In the genomic region with DNA sequence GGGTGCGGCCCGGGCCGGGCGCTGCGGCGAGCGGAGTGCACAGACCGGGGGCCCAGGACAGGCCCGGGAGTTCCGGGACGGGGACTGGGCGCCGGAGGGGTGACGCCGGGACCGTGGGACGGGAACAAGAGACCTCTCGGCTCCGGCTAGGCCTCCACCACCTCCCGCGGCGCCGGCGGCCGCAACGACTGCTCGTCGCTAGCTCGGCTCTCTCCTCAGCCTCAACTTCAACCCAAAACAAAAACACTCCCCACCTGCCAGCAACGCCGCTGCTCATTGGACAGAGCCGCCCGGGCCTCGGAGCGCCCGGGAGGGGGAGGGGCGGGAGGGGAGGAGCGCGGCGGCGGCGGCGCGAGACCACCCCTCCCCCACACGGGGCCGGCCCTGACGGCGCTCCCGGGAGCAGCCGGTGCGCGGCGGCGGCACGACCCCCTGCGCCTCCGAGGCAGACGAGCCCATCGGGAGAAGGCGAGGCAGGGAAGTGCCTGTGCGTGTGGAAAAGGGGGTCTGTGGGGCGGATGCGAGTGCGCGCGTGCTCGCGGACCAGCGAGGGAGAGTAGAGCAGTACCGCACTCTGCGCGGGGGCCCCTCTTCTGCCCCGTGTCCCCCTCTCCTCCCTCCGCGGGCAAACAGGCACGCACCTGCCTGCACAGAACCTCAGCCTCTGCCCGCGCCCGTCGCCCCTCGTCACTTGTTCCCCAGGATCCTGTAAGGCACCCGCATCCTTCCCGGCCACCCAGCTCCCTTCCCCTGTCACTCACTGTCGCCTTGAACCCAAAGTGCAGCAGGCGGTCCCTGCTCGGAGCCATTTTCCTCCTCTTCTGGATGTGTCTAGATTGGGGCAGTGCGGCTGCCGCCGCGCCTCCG, we compare ENCODE assay signal across 8 cellular contexts. TPM values are rescaled to one million over a fixed set of nuclear protein-coding genes. Genes with fewer than 3 reads are reported as not detected.
DNase-seq lines count a peak whose midpoint lies in the region; ATAC-seq and TF ChIP-seq lines count a peak whose summit lies in the region.

A gene with protein sequence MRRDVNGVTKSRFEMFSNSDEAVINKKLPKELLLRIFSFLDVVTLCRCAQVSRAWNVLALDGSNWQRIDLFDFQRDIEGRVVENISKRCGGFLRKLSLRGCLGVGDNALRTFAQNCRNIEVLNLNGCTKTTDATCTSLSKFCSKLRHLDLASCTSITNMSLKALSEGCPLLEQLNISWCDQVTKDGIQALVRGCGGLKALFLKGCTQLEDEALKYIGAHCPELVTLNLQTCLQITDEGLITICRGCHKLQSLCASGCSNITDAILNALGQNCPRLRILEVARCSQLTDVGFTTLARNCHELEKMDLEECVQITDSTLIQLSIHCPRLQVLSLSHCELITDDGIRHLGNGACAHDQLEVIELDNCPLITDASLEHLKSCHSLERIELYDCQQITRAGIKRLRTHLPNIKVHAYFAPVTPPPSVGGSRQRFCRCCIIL (minus strand): TSS at position 215 of the 867 bp plus-strand sequence. CDS start 224 bp downstream, outside the sequence.

- H3K27me3 ChIP-seq in GM23248 (replicated peaks; ENCODE audit: insufficient read depth): no peaks in the 10 kb centered on the region
- no peaks in the 10 kb centered on the region for H3K27me3 ChIP-seq in RWPE2 (ENCODE audit: insufficient read depth, poor library complexity, severe bottlenecking)

- H3K4me3 ChIP-seq in GM23248: peak within 1 kb of the TSS; percentile 88
- H3K4me3 ChIP-seq in LNCaP clone FGC (ENCODE audit: low read depth, low read length): peak within 1 kb of the TSS; percentile 92
- H3K4me3 ChIP-seq in RWPE2 (ENCODE audit: severe bottlenecking): peak within 1 kb of the TSS; percentile 94
- peak within 1 kb of the TSS; percentile 82 for H3K4me3 ChIP-seq in fibroblast of mammary gland (ENCODE audit: control insufficient read depth, low read depth, low read length)

- H3K4me3 Mint-ChIP-seq in activated T-helper 17 cell treated with anti-CD3 and anti-CD28 coated beads, Interleukin-2, amount 50 U/mL, for 72 hours: peak within 1 kb of the TSS; percentile 98
- H3K4me3 Mint-ChIP-seq in naive thymus-derived CD8-positive, alpha-beta T cell: peak within 1 kb of the TSS; percentile 94 to 99 (median 97)
- H3K4me3 Mint-ChIP-seq in stimulated activated memory B cell treated with anti-CD40 and anti-IgM and Interleukin-4, amounts not matched to agents 10 μg/mL and 1 μg/mL and 100 μg/mL, for 72 hours: peak within 1 kb of the TSS; percentile 97

- peak; percentile 62 for ATAC-seq in RWPE2 (ENCODE audit: low read depth)
- peak; percentile 71 for ATAC-seq in activated T-helper 17 cell treated with anti-CD3 and anti-CD28 coated beads, Interleukin-2, amount 50 U/mL, for 72 hours (replicated peaks)
- peak; percentile 76 to 79 for ATAC-seq in naive thymus-derived CD8-positive, alpha-beta T cell
- peak; percentile 92 for ATAC-seq in stimulated activated memory B cell treated with anti-CD40 and anti-IgM and Interleukin-4, amounts not matched to agents 10 μg/mL and 1 μg/mL and 100 μg/mL, for 72 hours

- no peaks in the 10 kb centered on the region for H3K9me3 Mint-ChIP-seq in activated T-helper 17 cell treated with anti-CD3 and anti-CD28 coated beads, Interleukin-2, amount 50 U/mL, for 72 hours
- no peaks in the 10 kb centered on the region for H3K9me3 Mint-ChIP-seq in naive thymus-derived CD8-positive, alpha-beta T cell
- no peaks in the 10 kb centered on the region for H3K9me3 Mint-ChIP-seq in stimulated activated memory B cell treated with anti-CD40 and anti-IgM and Interleukin-4, amounts not matched to agents 10 μg/mL and 1 μg/mL and 100 μg/mL, for 72 hours

- peak within 1 kb of the TSS; percentile 93 for H3K9ac ChIP-seq in GM23248

- no peaks in the 10 kb centered on the region for H3K9me2 ChIP-seq in GM23248 (ENCODE audit: insufficient read depth)

- H3K36me3 Mint-ChIP-seq in activated T-helper 17 cell treated with anti-CD3 and anti-CD28 coated beads, Interleukin-2, amount 50 U/mL, for 72 hours (ENCODE audit: low read depth): peaks cover 15% of the 10 kb centered on the region
- H3K36me3 Mint-ChIP-seq in naive thymus-derived CD8-positive, alpha-beta T cell: peaks cover 0 to 14% (median 0%) of the 10 kb centered on the region in 3 donors
- H3K36me3 Mint-ChIP-seq in stimulated activated memory B cell treated with anti-CD40 and anti-IgM and Interleukin-4, amounts not matched to agents 10 μg/mL and 1 μg/mL and 100 μg/mL, for 72 hours: peaks cover 1% of the 10 kb centered on the region

- POLR2A ChIA-PET in naive thymus-derived CD8-positive, alpha-beta T cell (lab: Charles Lee): interaction anchor here (0.6 to 3.6 kb wide), 10 partner anchors 9 to 830 kb away, joined by 3 to 27 read pairs (median 3); a partner anchor contains a TSS

- WGBS in GM23248 (ENCODE audit: low coverage in 1 of 2, low lambda C conversion rate in 2 of 2, missing lambda C conversion rate in 2 of 2), 2 experiments: 0 to 2% methylated on average over 25 to 63 of the region's 91 CpGs

- no peaks in the 10 kb centered on the region for H3K36me3 ChIP-seq in GM23248 (ENCODE audit: low read depth)
- no peaks in the 10 kb centered on the region for H3K36me3 ChIP-seq in RWPE2 (ENCODE audit: low read depth)

- H3K27ac ChIP-seq in GM23248 (peak within 1 kb of the TSS; percentile 84), RWPE2 (ENCODE audit: poor library complexity, severe bottlenecking) (peak within 1 kb of the TSS; percentile 60)

- no peaks in the 10 kb centered on the region for H4K20me1 ChIP-seq in GM23248 (ENCODE audit: insufficient read depth)

- DNase-seq in DMS79 treated with DMSO at 0.1 percent for 48 hours (lab: John Stamatoyannopoulos, UW) (peak; percentile 65), GM23248 (peak; percentile 95), LNCaP clone FGC (ENCODE audit: low read depth) (peak; percentile 50), RWPE2 (ENCODE audit: low spot score) (peak; percentile 86), fibroblast of mammary gland (ENCODE audit: low read depth) (peak; percentile 84)
- peak; percentile 88 to 98 (median 93) for DNase-seq in naive thymus-derived CD8-positive, alpha-beta T cell

- H3K4me1 ChIP-seq in GM23248 (ENCODE audit: insufficient read depth) (peaks cover 51% of the 10 kb centered on the region), RWPE2 (ENCODE audit: insufficient read depth, poor library complexity, severe bottlenecking) (peaks cover 18% of the 10 kb centered on the region)

- H3K27me3 Mint-ChIP-seq in activated T-helper 17 cell treated with anti-CD3 and anti-CD28 coated beads, Interleukin-2, amount 50 U/mL, for 72 hours: no peaks in the 10 kb centered on the region
- peaks cover 0 to 1% (median 0%) of the 10 kb centered on the region in 5 donors for H3K27me3 Mint-ChIP-seq in naive thymus-derived CD8-positive, alpha-beta T cell
- H3K27me3 Mint-ChIP-seq in stimulated activated memory B cell treated with anti-CD40 and anti-IgM and Interleukin-4, amounts not matched to agents 10 μg/mL and 1 μg/mL and 100 μg/mL, for 72 hours: no peaks in the 10 kb centered on the region

- H3K79me2 ChIP-seq in GM23248 (ENCODE audit: insufficient read depth): peaks cover 45% of the 10 kb centered on the region

- peak within 1 kb of the TSS; percentile 86 for H2AFZ ChIP-seq in GM23248

- H3K9me3 ChIP-seq in GM23248 (ENCODE audit: low read depth) (no peaks in the 10 kb centered on the region), RWPE2 (ENCODE audit: severe bottlenecking) (no peaks in the 10 kb centered on the region)

- H3F3A ChIP-seq in GM23248 (ENCODE audit: insufficient read depth): peaks cover 37% of the 10 kb centered on the region

- H3K4me2 ChIP-seq in GM23248 (ENCODE audit: unreplicated experiment): peak within 1 kb of the TSS; percentile 94

- TF ChIP-seq CTCF in LNCaP clone FGC (IDR thresholded peaks at IDR 0.05; ENCODE audit: control insufficient read depth, extremely low read depth, insufficient read depth) (no peak), RWPE2 (IDR thresholded peaks at IDR 0.05; ENCODE audit: poor library complexity, severe bottlenecking) (no peak), fibroblast of mammary gland (conservative IDR thresholded peaks at IDR 0.05; ENCODE audit: control insufficient read depth, insufficient read depth, low read depth, low read length) (no peak)

- in situ Hi-C loops in GM23248 (cut with MboI): no loop called here

- H3K4me1 Mint-ChIP-seq in activated T-helper 17 cell treated with anti-CD3 and anti-CD28 coated beads, Interleukin-2, amount 50 U/mL, for 72 hours: peaks cover 24% of the 10 kb centered on the region
- H3K4me1 Mint-ChIP-seq in naive thymus-derived CD8-positive, alpha-beta T cell: peaks cover 7 to 51% (median 33%) of the 10 kb centered on the region in 4 donors
- peaks cover 17% of the 10 kb centered on the region for H3K4me1 Mint-ChIP-seq in stimulated activated memory B cell treated with anti-CD40 and anti-IgM and Interleukin-4, amounts not matched to agents 10 μg/mL and 1 μg/mL and 100 μg/mL, for 72 hours

- peak within 1 kb of the TSS; percentile 96 for H3K27ac Mint-ChIP-seq in activated T-helper 17 cell treated with anti-CD3 and anti-CD28 coated beads, Interleukin-2, amount 50 U/mL, for 72 hours
- H3K27ac Mint-ChIP-seq in naive thymus-derived CD8-positive, alpha-beta T cell: peak within 1 kb of the TSS; percentile 95 to 99 (median 96)
- H3K27ac Mint-ChIP-seq in stimulated activated memory B cell treated with anti-CD40 and anti-IgM and Interleukin-4, amounts not matched to agents 10 μg/mL and 1 μg/mL and 100 μg/mL, for 72 hours: peak within 1 kb of the TSS; percentile 93

RNA-seq across cellular contexts. Expression of the gene that starts here (rescaled TPM):
- total RNA-seq in GM23248 (2014; rRNA removed; shearing (Covaris generic)): 9.7 and 17.3 TPM in 2 replicates
- 10.7 and 11.3 TPM in 2 replicates for polyA plus RNA-seq in GM23248 (2016; fragmentation: Nextera tagmentation; extraction: Ambion mirVana)
- 10 to 100 TPM; 20.2 to 20.7 TPM for total RNA-seq in activated T-helper 17 cell treated with anti-CD3 and anti-CD28 coated beads, Interleukin-2, amount 50 U/mL, for 72 hours
- 10 to 100 TPM; 33.4 to 34.3 TPM for total RNA-seq in naive thymus-derived CD8-positive, alpha-beta T cell
- polyA plus RNA-seq in naive thymus-derived CD8-positive, alpha-beta T cell: 1 to 10 TPM; 2.6 to 3.4 (median 3.2) TPM

Comparison
In these comparisons a context has a peak if more than half of its experiments do, and no peak if none do; other contexts are left out.
1. Peak in every context shown above with its lines: DNase-seq, ATAC-seq, H3K4me3 ChIP-seq and H3K27ac ChIP-seq.